ENCODE assay signal across 11 cellular contexts in the genomic region with DNA sequence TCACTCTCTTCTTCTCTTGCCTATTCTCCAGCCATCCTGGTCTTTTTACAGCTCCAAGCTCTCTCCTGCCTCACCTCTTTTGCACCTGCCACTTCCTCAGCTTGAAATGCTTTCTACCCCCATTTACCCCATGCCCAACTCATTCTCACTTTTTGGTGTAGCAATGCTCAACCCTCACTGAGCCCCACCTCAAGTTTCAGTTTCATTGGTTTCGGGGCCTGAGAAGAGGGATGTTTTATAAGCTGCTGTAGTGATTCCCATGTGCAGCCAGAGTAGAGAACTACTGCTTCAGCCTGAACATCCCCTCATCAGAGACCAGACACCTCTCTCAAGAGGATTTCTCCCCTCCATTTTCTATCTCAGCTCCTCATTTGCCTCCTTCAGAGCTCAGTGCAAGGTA. TPM values are rescaled to one million over a fixed set of nuclear protein-coding genes. Genes with fewer than 3 reads are reported as not detected.
DNase-seq lines count a peak whose midpoint lies in the region; ATAC-seq, FAIRE-seq and TF ChIP-seq lines count a peak whose summit lies in the region.
"Had no signal": no experiment of that assay in that cellular context is flagged by ENCODE, and none has a peak within 500 bp of the region (broad histone marks: within the 10 kb centered on the region; RNA-seq: fewer than 3 reads in every experiment).

No MANE protein-coding gene starts in this region.

- no peak for TF ChIP-seq CTCF in GM10248 (IDR thresholded peaks at IDR 0.05; ENCODE audit: control extremely low read depth, extremely low read depth, low read depth, missing control alignments)

- TF ChIP-seq POLR2A in GM12892 (IDR thresholded peaks at IDR 0.05; ENCODE audit: low read depth, low read length), result no peak

- H3K4me3 Mint-ChIP-seq in T-helper 1 cell treated with Interleukin-12 subunit alpha and Interleukin-12 subunit beta and Interleukin-4 antibody, amounts not matched to agents 30 μg/mL and 1 μg/mL, for 36 hours, result peak overlapping the region; percentile 13

- no peaks in the 10 kb centered on the region for H3K27me3 Mint-ChIP-seq in T-helper 1 cell treated with Interleukin-12 subunit alpha and Interleukin-12 subunit beta and Interleukin-4 antibody, amounts not matched to agents 30 μg/mL and 1 μg/mL, for 36 hours (ENCODE audit: low read depth)

- FAIRE-seq in GM12892 (lab: Jason Lieb, UNC), result no peak

- H3K27ac Mint-ChIP-seq in T-helper 1 cell treated with Interleukin-12 subunit alpha and Interleukin-12 subunit beta and Interleukin-4 antibody, amounts not matched to agents 30 μg/mL and 1 μg/mL, for 36 hours, result peak overlapping the region; percentile 73

- peak; percentile 88 for ATAC-seq in GM19328 (IDR thresholded peaks at IDR 0.05; ENCODE audit: unreplicated experiment)
- ATAC-seq in HG02884 (IDR thresholded peaks at IDR 0.05; ENCODE audit: unreplicated experiment), result peak; percentile 90
- ATAC-seq: gastrocnemius medialis had no signal

- POLR2A ChIA-PET in GM10248 (lab: Yijun Ruan, JAX), result no interaction called here

- no peaks in the 10 kb centered on the region for H3K9me3 Mint-ChIP-seq in T-helper 1 cell treated with Interleukin-12 subunit alpha and Interleukin-12 subunit beta and Interleukin-4 antibody, amounts not matched to agents 30 μg/mL and 1 μg/mL, for 36 hours

- DNase-seq in GM10248 (ENCODE audit: extremely low spot score) (peak; percentile 35), NCI-H1092 treated with DMSO at 0.1 percent for 48 hours (lab: John Stamatoyannopoulos, UW) (no peak), GM12892 (ENCODE audit: insufficient read length) (no peak), NCI-H226 (no peak), NCI-H1694 (lab: John Stamatoyannopoulos, UW) (no peak)
- DNase-seq: gastrocnemius medialis, Kasumi-1, OCI-M1 had no signal

- peaks cover 1% of the 10 kb centered on the region for H3K36me3 Mint-ChIP-seq in T-helper 1 cell treated with Interleukin-12 subunit alpha and Interleukin-12 subunit beta and Interleukin-4 antibody, amounts not matched to agents 30 μg/mL and 1 μg/mL, for 36 hours (ENCODE audit: low read depth)

- CTCF ChIA-PET in GM10248 (lab: Yijun Ruan, JAX), result interaction anchor here (0.8 to 4.4 kb wide), 4 partner anchors 12 to 46 kb away, joined by 3 to 16 read pairs (median 6); a partner anchor contains a TSS

- peaks cover 21% of the 10 kb centered on the region for H3K4me1 Mint-ChIP-seq in T-helper 1 cell treated with Interleukin-12 subunit alpha and Interleukin-12 subunit beta and Interleukin-4 antibody, amounts not matched to agents 30 μg/mL and 1 μg/mL, for 36 hours (ENCODE audit: low read depth)

RNA-seq across cellular contexts. Expression of a gene that starts 45.2 kb away (rescaled TPM):
- 0.76 TPM for polyA plus RNA-seq in GM12892 (2012; ENCODE audit: missing spikeins)
